In the genomic region with DNA sequence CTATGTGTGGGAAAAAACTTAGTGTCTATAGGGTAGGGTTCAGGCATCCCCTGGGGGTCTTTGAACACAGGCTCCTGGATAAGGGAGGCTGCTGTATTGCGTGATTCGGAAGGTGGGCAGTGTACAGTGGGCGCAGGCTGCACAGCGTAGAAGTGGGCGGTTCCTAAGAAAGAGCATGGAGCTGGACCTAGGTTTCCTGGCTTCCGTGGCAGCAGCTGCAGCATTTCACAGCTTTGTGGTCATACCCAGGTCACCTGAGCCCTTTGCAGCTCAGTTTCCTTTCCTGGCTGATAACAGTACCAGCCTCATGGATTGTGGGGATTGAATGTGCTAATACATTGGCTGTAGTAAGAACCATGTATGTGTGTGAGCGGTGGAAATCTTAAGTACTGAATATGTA, we compare ENCODE assay signal across 23 cellular contexts. TPM values are rescaled to one million over a fixed set of nuclear protein-coding genes. Genes with fewer than 3 reads are reported as not detected.
A peak's percentile ranks its signal among the peaks of the same experiment; 100 is the strongest.
DNase-seq lines count a peak whose midpoint lies in the region; ATAC-seq and TF ChIP-seq lines count a peak whose summit lies in the region.
"Had no signal": no experiment of that assay in that cellular context is flagged by ENCODE, and none has a peak within 500 bp of the region (broad histone marks: within the 10 kb centered on the region; RNA-seq: fewer than 3 reads in every experiment).

No MANE protein-coding gene starts in this region.

- intact Hi-C loops in gastrocnemius medialis (cut with DNase I; ENCODE audit: low total_unique reads): no loop called here

- no peaks in the 10 kb centered on the region for H3K79me2 ChIP-seq in osteoblast (ENCODE audit: insufficient read depth, low read length)

- H3K27me3 ChIP-seq in osteoblast (ENCODE audit: insufficient read depth, low read length) (peaks cover 31% of the 10 kb centered on the region), gastrocnemius medialis (peaks cover 15 to 21% (median 19%) of the 10 kb centered on the region in 3 donors)

- TF ChIP-seq CTCF in coronary artery (IDR thresholded peaks at IDR 0.05): no peak
- no peak for TF ChIP-seq CTCF in osteoblast (IDR thresholded peaks at IDR 0.05; ENCODE audit: extremely low read depth, low read depth, low read length)
- no peak for TF ChIP-seq CTCF in gastrocnemius medialis (IDR thresholded peaks at IDR 0.05 in 4 of 5, conservative IDR thresholded peaks at IDR 0.05 in 1 of 5)

- ATAC-seq in gastrocnemius medialis: peak; percentile 51 to 63
- ATAC-seq: K562 had no signal

- peak; percentile 22 for DNase-seq in RPMI8226
- DNase-seq in coronary artery (ENCODE audit: low spot score): peak; percentile 45
- DNase-seq in osteoblast (ENCODE audit: insufficient read length, low spot score, missing footprints): peak; percentile 49
- DNase-seq in gastrocnemius medialis: no peak
- no peak for DNase-seq in effector CD4-positive, alpha-beta T cell
- DNase-seq in NCI-H345 treated with DMSO at 0.1 percent for 48 hours (lab: John Stamatoyannopoulos, UW; ENCODE audit: unreplicated experiment): no peak
- no peak for DNase-seq in putamen (ENCODE audit: low spot score)
- DNase-seq: C1 segment of cervical spinal cord; CD4-positive, alpha-beta memory T cell; COR-L47; H9; Kasumi-1; NCI-H1092 treated with DMSO at 0.1 percent for 48 hours; NCI-H1436; NCI-H187; NCI-H526 treated with DMSO at 0.1 percent for 48 hours; SHP77 had no signal

- H3K9me3 ChIP-seq in osteoblast (ENCODE audit: low read depth, low read length) (no peaks in the 10 kb centered on the region), gastrocnemius medialis (no peaks in the 10 kb centered on the region)

- no peak overlapping the region for H3K27ac ChIP-seq in coronary artery
- no peak overlapping the region for H3K27ac ChIP-seq in osteoblast (ENCODE audit: low read depth, low read length)
- H3K27ac ChIP-seq in gastrocnemius medialis: no peak overlapping the region
- H3K27ac ChIP-seq: RWPE1 had no signal

- TF ChIP-seq POLR2A in gastrocnemius medialis (IDR thresholded peaks at IDR 0.05): no peak

- no peak overlapping the region for H3K4me2 ChIP-seq in osteoblast (ENCODE audit: insufficient read depth, low read length)

- H3K4me1 ChIP-seq in osteoblast (ENCODE audit: insufficient read depth, low read length): no peaks in the 10 kb centered on the region
- H3K4me1 ChIP-seq in gastrocnemius medialis: peaks cover 6 to 8% of the 10 kb centered on the region in 2 donors

- no peak overlapping the region for H3K4me3 ChIP-seq in coronary artery
- H3K4me3 ChIP-seq in osteoblast (ENCODE audit: insufficient read depth, low read length): no peak overlapping the region
- no peak overlapping the region for H3K4me3 ChIP-seq in gastrocnemius medialis
- H3K4me3 ChIP-seq: K562 had no signal

- H4K20me1 ChIP-seq in osteoblast (ENCODE audit: insufficient read depth, low read length): no peaks in the 10 kb centered on the region

- H3K36me3 ChIP-seq in osteoblast (ENCODE audit: insufficient read depth, low read length) (no peaks in the 10 kb centered on the region), gastrocnemius medialis (no peaks in the 10 kb centered on the region)

- H2AFZ ChIP-seq in osteoblast (ENCODE audit: low read length): no peak overlapping the region

- in situ Hi-C loops in gastrocnemius medialis (cut with MboI; ENCODE audit: low sequenced_read_pairs in 4 of 4): no loop called here

RNA-seq across cellular contexts. Expression of a gene that starts 22.2 kb away (rescaled TPM):
- total RNA-seq in osteoblast (not detected in 2 replicates), gastrocnemius medialis (not detected)
- total RNA-seq: A673; CD4-positive, alpha-beta memory T cell; K562; M059J; NCI-H460; SK-MEL-5 had no signal

RNA-seq across cellular contexts. Expression of a gene that starts 58.7 kb away (rescaled TPM):
- total RNA-seq in osteoblast (26.8 and 27.1 TPM in 2 replicates), gastrocnemius medialis (10 to 100 TPM; 40.9 to 54.2 (median 45.4) TPM)

RNA-seq across cellular contexts. Expression of a gene that starts 59.7 kb away (rescaled TPM):
- 4.3 and 4.4 TPM in 2 replicates for total RNA-seq in osteoblast
- 100 to 1,000 TPM in 2 of 4 donors, 10 to 100 TPM in 2; 75.1 to 157 (median 106) TPM for total RNA-seq in gastrocnemius medialis

Comparison
In these comparisons a context has a peak if more than half of its experiments do, and no peak if none do; other contexts are left out.
1. DNase-seq: peak in RPMI8226 (single experiment), coronary artery (single experiment) and osteoblast (single experiment); none in gastrocnemius medialis (0 of 2), effector CD4-positive, alpha-beta T cell (single experiment), NCI-H345 treated with DMSO at 0.1 percent for 48 hours (single experiment) and putamen (single experiment).
2. RNA of a gene that starts 59.7 kb away (total RNA-seq): 75.1 to 157 TPM in gastrocnemius medialis; 4.3 to 4.4 TPM in osteoblast; every median in the first group is over 10 times any median in the second.